Comparison of ENCODE assay signal across 2 cellular contexts in the genomic region with DNA sequence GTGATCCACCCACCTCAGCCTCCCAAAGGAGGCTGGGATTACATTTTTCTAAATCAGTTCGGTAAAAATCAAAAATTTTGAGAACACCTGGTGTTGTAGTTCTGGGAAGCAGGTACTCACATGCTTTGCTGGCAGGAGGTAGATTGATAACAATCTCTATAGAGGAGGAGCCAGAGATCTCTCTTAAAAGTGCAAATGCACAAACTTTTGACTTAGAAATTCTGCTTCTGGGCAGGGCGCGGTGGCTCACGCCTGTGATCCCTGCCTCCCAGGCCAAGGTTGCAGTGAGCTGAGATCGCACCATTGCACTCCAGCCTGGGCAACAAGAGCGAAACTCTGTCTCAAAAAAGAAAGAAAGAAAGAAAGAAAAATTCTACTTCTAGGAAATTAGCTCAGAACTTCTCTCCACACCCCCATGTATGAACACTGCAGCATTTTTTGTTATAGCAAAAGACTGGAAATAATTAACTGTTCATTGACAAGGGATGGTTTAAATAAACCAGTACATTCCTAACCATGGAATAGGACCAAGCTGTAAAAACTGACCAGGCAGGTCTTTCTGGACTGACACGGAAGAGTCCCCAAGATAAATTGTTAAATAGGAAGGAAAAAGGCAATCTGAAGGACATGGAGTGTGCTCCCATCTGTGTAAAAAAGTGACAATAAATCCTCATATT.
A peak's percentile ranks its signal among the peaks of the same experiment; 100 is the strongest.
TF ChIP-seq lines count a peak whose summit lies in the region.

No MANE protein-coding gene starts in this region.

TF ChIP-seq in IMR-90, 13 proteins besides CTCF, POLR2A, EP300 and RAD21:
- TF ChIP-seq CHD1 (IDR thresholded peaks at IDR 0.05; ENCODE audit: low read depth, low read length) (no peak), FOS (IDR thresholded peaks at IDR 0.05; ENCODE audit: low read depth, low read length) (no peak), MXI1 (IDR thresholded peaks at IDR 0.05; ENCODE audit: borderline replicate concordance, low read depth, low read length) (no peak), RFX5 (IDR thresholded peaks at IDR 0.05; ENCODE audit: low read depth, low read length) (no peak), SMC3 (IDR thresholded peaks at IDR 0.05; ENCODE audit: low read depth, low read length) (no peak), CEBPB (IDR thresholded peaks at IDR 0.05; ENCODE audit: low read depth, low read length) (no peak), MAFK (IDR thresholded peaks at IDR 0.05; ENCODE audit: low read depth, low read length) (no peak), NFE2L2 (IDR thresholded peaks at IDR 0.05; ENCODE audit: low read depth, low read length) (no peak), RCOR1 (IDR thresholded peaks at IDR 0.05; ENCODE audit: insufficient replicate concordance, low read length) (no peak), MAZ (IDR thresholded peaks at IDR 0.05; ENCODE audit: borderline replicate concordance, low read depth, low read length) (no peak), BHLHE40 (IDR thresholded peaks at IDR 0.05; ENCODE audit: low read depth, low read length) (no peak)
- TF ChIP-seq, protein P1, sequence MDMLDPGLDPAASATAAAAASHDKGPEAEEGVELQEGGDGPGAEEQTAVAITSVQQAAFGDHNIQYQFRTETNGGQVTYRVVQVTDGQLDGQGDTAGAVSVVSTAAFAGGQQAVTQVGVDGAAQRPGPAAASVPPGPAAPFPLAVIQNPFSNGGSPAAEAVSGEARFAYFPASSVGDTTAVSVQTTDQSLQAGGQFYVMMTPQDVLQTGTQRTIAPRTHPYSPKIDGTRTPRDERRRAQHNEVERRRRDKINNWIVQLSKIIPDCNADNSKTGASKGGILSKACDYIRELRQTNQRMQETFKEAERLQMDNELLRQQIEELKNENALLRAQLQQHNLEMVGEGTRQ (IDR thresholded peaks at IDR 0.05; ENCODE audit: low read depth, low read length), result no peak
- TF ChIP-seq, protein P2, sequence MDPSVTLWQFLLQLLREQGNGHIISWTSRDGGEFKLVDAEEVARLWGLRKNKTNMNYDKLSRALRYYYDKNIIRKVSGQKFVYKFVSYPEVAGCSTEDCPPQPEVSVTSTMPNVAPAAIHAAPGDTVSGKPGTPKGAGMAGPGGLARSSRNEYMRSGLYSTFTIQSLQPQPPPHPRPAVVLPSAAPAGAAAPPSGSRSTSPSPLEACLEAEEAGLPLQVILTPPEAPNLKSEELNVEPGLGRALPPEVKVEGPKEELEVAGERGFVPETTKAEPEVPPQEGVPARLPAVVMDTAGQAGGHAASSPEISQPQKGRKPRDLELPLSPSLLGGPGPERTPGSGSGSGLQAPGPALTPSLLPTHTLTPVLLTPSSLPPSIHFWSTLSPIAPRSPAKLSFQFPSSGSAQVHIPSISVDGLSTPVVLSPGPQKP (IDR thresholded peaks at IDR 0.05; ENCODE audit: borderline replicate concordance, low read depth, low read length), result no peak

TF ChIP-seq in liver, 16 proteins besides CTCF, POLR2A, EP300 and RAD21:
- TF ChIP-seq GABPA (IDR thresholded peaks at IDR 0.05 in 1 of 2, conservative IDR thresholded peaks at IDR 0.05 in 1 of 2) (no peak), HNF4A (conservative IDR thresholded peaks at IDR 0.05) (peak; percentile 31 to 43), SP1 (IDR thresholded peaks at IDR 0.05) (peak; percentile 38), RXRA (IDR thresholded peaks at IDR 0.05) (peak in 1 of 2 donors; percentile 24)
